1 cellular context compared by ENCODE assay signal in genomic region chr22:46335201-46336118, GRCh38.
TF ChIP-seq lines count a peak whose summit lies in the region.

TSS of gene TRMU (plus strand) at chr22:46335714. CDS start at chr22:46335765, 51 bp downstream.

TF ChIP-seq in GM23338, 12 proteins besides CTCF, POLR2A, EP300 and RAD21:
- no peak for TF ChIP-seq ZNF462 (CRISPR knock-in tag; IDR thresholded peaks at IDR 0.05)
- TF ChIP-seq STAT1 (IDR thresholded peaks at IDR 0.05; ENCODE audit: unreplicated experiment): no peak
- TF ChIP-seq POLR2AphosphoS5 (IDR thresholded peaks at IDR 0.05; ENCODE audit: low read depth): peak; percentile 76
- TF ChIP-seq, protein P1, sequence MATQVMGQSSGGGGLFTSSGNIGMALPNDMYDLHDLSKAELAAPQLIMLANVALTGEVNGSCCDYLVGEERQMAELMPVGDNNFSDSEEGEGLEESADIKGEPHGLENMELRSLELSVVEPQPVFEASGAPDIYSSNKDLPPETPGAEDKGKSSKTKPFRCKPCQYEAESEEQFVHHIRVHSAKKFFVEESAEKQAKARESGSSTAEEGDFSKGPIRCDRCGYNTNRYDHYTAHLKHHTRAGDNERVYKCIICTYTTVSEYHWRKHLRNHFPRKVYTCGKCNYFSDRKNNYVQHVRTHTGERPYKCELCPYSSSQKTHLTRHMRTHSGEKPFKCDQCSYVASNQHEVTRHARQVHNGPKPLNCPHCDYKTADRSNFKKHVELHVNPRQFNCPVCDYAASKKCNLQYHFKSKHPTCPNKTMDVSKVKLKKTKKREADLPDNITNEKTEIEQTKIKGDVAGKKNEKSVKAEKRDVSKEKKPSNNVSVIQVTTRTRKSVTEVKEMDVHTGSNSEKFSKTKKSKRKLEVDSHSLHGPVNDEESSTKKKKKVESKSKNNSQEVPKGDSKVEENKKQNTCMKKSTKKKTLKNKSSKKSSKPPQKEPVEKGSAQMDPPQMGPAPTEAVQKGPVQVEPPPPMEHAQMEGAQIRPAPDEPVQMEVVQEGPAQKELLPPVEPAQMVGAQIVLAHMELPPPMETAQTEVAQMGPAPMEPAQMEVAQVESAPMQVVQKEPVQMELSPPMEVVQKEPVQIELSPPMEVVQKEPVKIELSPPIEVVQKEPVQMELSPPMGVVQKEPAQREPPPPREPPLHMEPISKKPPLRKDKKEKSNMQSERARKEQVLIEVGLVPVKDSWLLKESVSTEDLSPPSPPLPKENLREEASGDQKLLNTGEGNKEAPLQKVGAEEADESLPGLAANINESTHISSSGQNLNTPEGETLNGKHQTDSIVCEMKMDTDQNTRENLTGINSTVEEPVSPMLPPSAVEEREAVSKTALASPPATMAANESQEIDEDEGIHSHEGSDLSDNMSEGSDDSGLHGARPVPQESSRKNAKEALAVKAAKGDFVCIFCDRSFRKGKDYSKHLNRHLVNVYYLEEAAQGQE (IDR thresholded peaks at IDR 0.05; ENCODE audit: unreplicated experiment): peak; percentile 22
- peak; percentile 37 for TF ChIP-seq CREB1 (CRISPR knock-in tag; IDR thresholded peaks at IDR 0.05; ENCODE audit: low read depth)
- TF ChIP-seq JUNB (IDR thresholded peaks at IDR 0.05; ENCODE audit: unreplicated experiment): no peak
- TF ChIP-seq ETS1 (IDR thresholded peaks at IDR 0.05): peak; percentile 76
TF ChIP-seq in GM23338: peak in this region for 4.
